18 cellular contexts compared by ENCODE assay signal in genomic region chr2:143182649-143183048, GRCh38. TPM values are rescaled to one million over a fixed set of nuclear protein-coding genes. Genes with fewer than 3 reads are reported as not detected.
"Had no signal": no experiment of that assay in that cellular context is flagged by ENCODE, and none has a peak within 500 bp of the region (broad histone marks: within the 10 kb centered on the region; RNA-seq: fewer than 3 reads in every experiment).

No MANE protein-coding gene starts in this region.

- H3K4me1 ChIP-seq: body of pancreas, suprapubic skin had no signal

- H3K4me1 Mint-ChIP-seq: nephron progenitor cell had no signal

- H3K27me3 ChIP-seq: body of pancreas, spleen, suprapubic skin had no signal

- H3K36me3 ChIP-seq: suprapubic skin had no signal

- ATAC-seq: body of pancreas, esophagus mucosa, mucosa of descending colon, sciatic nerve had no signal

- H3K27ac ChIP-seq: body of pancreas, suprapubic skin had no signal

- H3K4me3 Mint-ChIP-seq: nephron progenitor cell, type B pancreatic cell had no signal

- H3K9me3 ChIP-seq: body of pancreas, mucosa of descending colon, suprapubic skin had no signal

- H3K4me3 ChIP-seq: body of pancreas, mucosa of descending colon, spleen, suprapubic skin had no signal

- H3K36me3 Mint-ChIP-seq: type B pancreatic cell had no signal

- H3K27me3 Mint-ChIP-seq: type B pancreatic cell had no signal

- DNase-seq: activated naive CD4-positive, alpha-beta T cell treated with anti-CD3 and anti-CD28 coated beads, Interleukin-2, amount 50 U/mL, for 16 hours; amniotic stem cell; body of pancreas; cerebellar nuclear complex; hypothalamus; mucosa of descending colon; nephron progenitor cell; spleen; stimulated activated CD4-positive, alpha-beta T cell treated with anti-CD3 and anti-CD28 coated beads, Interleukin-1b, Interleukin-23, amount 100 ng/mL, for 48 hours; stimulated activated naive CD4-positive, alpha-beta T cell; T-helper 9 cell had no signal

- H3K27ac Mint-ChIP-seq: nephron progenitor cell, type B pancreatic cell had no signal

RNA-seq across cellular contexts. Expression of gene ARHGAP15, which starts 53.4 kb away (rescaled TPM):
- total RNA-seq: glomerular endothelial cell, lung microvascular endothelial cell, pulmonary artery endothelial cell had no signal
